Comparison of ENCODE assay signal across 13 cellular contexts in genomic region chr14:99440278-99440677, GRCh38.
"Had no signal": no experiment of that assay in that cellular context is flagged by ENCODE, and none has a peak within 500 bp of the region (broad histone marks: within the 10 kb centered on the region; RNA-seq: fewer than 3 reads in every experiment).

No MANE protein-coding gene starts in this region.

- H3K4me2 ChIP-seq: hepatocyte had no signal

- H3K27me3 ChIP-seq: adrenal gland, hepatocyte, testis had no signal

- H3K27me3 Mint-ChIP-seq: naive B cell; stimulated activated naive CD8-positive, alpha-beta T cell treated with anti-CD3 and anti-CD28 coated beads, Interleukin-15, amount 100 ng/mL, for 72 hours had no signal

- H3K9me3 ChIP-seq: adrenal gland, lower lobe of right lung, testis had no signal

- H3K4me3 Mint-ChIP-seq: stimulated activated naive CD8-positive, alpha-beta T cell treated with anti-CD3 and anti-CD28 coated beads, Interleukin-15, amount 100 ng/mL, for 72 hours had no signal

- H3K27ac Mint-ChIP-seq: stimulated activated naive CD8-positive, alpha-beta T cell treated with anti-CD3 and anti-CD28 coated beads, Interleukin-15, amount 100 ng/mL, for 72 hours had no signal

- H3K4me1 ChIP-seq: adrenal gland, testis had no signal

- H2AFZ ChIP-seq: hepatocyte had no signal

- H3K9me3 Mint-ChIP-seq: naive B cell; stimulated activated naive CD8-positive, alpha-beta T cell treated with anti-CD3 and anti-CD28 coated beads, Interleukin-15, amount 100 ng/mL, for 72 hours had no signal

- H3K4me3 ChIP-seq: adrenal gland, hepatocyte, lower lobe of right lung, testis had no signal

- DNase-seq: activated CD4-positive, alpha-beta T cell treated with anti-CD3 and anti-CD28 coated beads, Interleukin-2, amount 50 U/mL, for 1 hour; activated CD4-positive, CD25-positive, alpha-beta regulatory T cell; activated naive CD4-positive, alpha-beta T cell treated with anti-CD3 and anti-CD28 coated beads, Interleukin-2, amount 50 U/mL, for 16 hours; activated T-cell treated with anti-CD3 and anti-CD28 coated beads, Interleukin-2, amount 50 U/mL, for 1 hour; adrenal gland; lower lobe of right lung; naive B cell; occipital lobe; stimulated activated CD4-positive, alpha-beta T cell treated with anti-CD3 and anti-CD28 coated beads, Interleukin-4, amount 100 ng/mL, for 24 hours; stimulated activated naive CD8-positive, alpha-beta T cell treated with anti-CD3 and anti-CD28 coated beads, Interleukin-15, amount 100 ng/mL, for 72 hours; T-helper 1 cell; testis had no signal

- ATAC-seq: lower lobe of right lung; stimulated activated naive CD8-positive, alpha-beta T cell treated with anti-CD3 and anti-CD28 coated beads, Interleukin-15, amount 100 ng/mL, for 72 hours had no signal

- H3K27ac ChIP-seq: adrenal gland, hepatocyte, lower lobe of right lung, testis had no signal
